In genomic region chr9:4740623-4741364, GRCh38 we compare ENCODE assay signal across 1 cellular context.
TF ChIP-seq lines count a peak whose summit lies in the region.

TSS of gene AK3 (minus strand) at chr9:4741202. CDS start at chr9:4741087, 115 bp downstream.

TF ChIP-seq in HepG2, 621 proteins besides CTCF, POLR2A, EP300 and RAD21 (continued from another document and continues in another):
- TF ChIP-seq ZNF362 (CRISPR knock-in tag; IDR thresholded peaks at IDR 0.05; ENCODE audit: borderline replicate concordance) (peak; percentile 29; the same call in 1 of the 2 replicates), KLF13 (CRISPR knock-in tag; IDR thresholded peaks at IDR 0.05) (peak; percentile 63; the same call in 1 of the 2 replicates), ZNF205 (CRISPR knock-in tag; IDR thresholded peaks at IDR 0.05) (peak; percentile 79), ZFX (CRISPR knock-in tag; IDR thresholded peaks at IDR 0.05; ENCODE audit: low read depth) (peak; percentile 98), EED (CRISPR knock-in tag; IDR thresholded peaks at IDR 0.05) (no peak; the same call in 1 of the 2 replicates), AGO1 (IDR thresholded peaks at IDR 0.05; ENCODE audit: low read depth, low read length, poor library complexity, severe bottlenecking) (no peak), ZNF609 (CRISPR knock-in tag; IDR thresholded peaks at IDR 0.05; ENCODE audit: borderline replicate concordance) (peak; percentile 44; the same call in 1 of the 2 replicates), HOXA5 (CRISPR knock-in tag; IDR thresholded peaks at IDR 0.05) (no peak), NFIC (IDR thresholded peaks at IDR 0.05; ENCODE audit: low read length) (no peak), ZNF740 (CRISPR knock-in tag; IDR thresholded peaks at IDR 0.05) (no peak; the same call in 1 of the 2 replicates), GLMP (CRISPR knock-in tag; IDR thresholded peaks at IDR 0.05; ENCODE audit: borderline replicate concordance) (no peak), KDM5B (CRISPR knock-in tag; IDR thresholded peaks at IDR 0.05; ENCODE audit: borderline replicate concordance) (peak; percentile 86; the same call in 1 of the 2 replicates), ZNF558 (CRISPR knock-in tag; IDR thresholded peaks at IDR 0.05; ENCODE audit: borderline replicate concordance) (no peak), PHF8 (CRISPR knock-in tag; IDR thresholded peaks at IDR 0.05) (peak; percentile 95), ZNF282 (IDR thresholded peaks at IDR 0.05; ENCODE audit: partially characterized antibody) (no peak), PAF1 (CRISPR knock-in tag; IDR thresholded peaks at IDR 0.05) (no peak), ZBTB7B (CRISPR knock-in tag; IDR thresholded peaks at IDR 0.05) (peak; percentile 93), GATAD2A (CRISPR knock-in tag; IDR thresholded peaks at IDR 0.05) (0 out of 2 replicates have a peak, but pooled peaks have one; percentile 36), DNMT3B (CRISPR knock-in tag; conservative IDR thresholded peaks at IDR 0.05) (no peak), LCORL (IDR thresholded peaks at IDR 0.05) (peak; percentile 39; the same call in 1 of the 2 replicates), LCORL (CRISPR knock-in tag; IDR thresholded peaks at IDR 0.05) (0 out of 2 replicates have a peak, but pooled peaks have one; percentile 9), ZNF543 (CRISPR knock-in tag; IDR thresholded peaks at IDR 0.05) (no peak; the same call in none of the 2 replicates), NRL (CRISPR knock-in tag; IDR thresholded peaks at IDR 0.05; ENCODE audit: borderline replicate concordance) (peak; percentile 44; the same call in 1 of the 2 replicates), MXD4 (CRISPR knock-in tag; IDR thresholded peaks at IDR 0.05) (peak; percentile 92), ZFP82 (CRISPR knock-in tag; IDR thresholded peaks at IDR 0.05; ENCODE audit: borderline replicate concordance) (no peak), KDM4B (CRISPR knock-in tag; IDR thresholded peaks at IDR 0.05) (0 out of 2 replicates have a peak, but pooled peaks have one; percentile 46), TFDP1 (CRISPR knock-in tag; IDR thresholded peaks at IDR 0.05; ENCODE audit: borderline replicate concordance) (peak; percentile 88), RBM39 (IDR thresholded peaks at IDR 0.05; ENCODE audit: low read depth, low read length, poor library complexity, severe bottlenecking) (peak; percentile 96), PPARG (CRISPR knock-in tag; conservative IDR thresholded peaks at IDR 0.05) (no peak; the same call in none of the 2 replicates), ZNF644 (CRISPR knock-in tag; IDR thresholded peaks at IDR 0.05; ENCODE audit: low read depth) (no peak), ZBTB26 (CRISPR knock-in tag; IDR thresholded peaks at IDR 0.05; ENCODE audit: borderline replicate concordance) (peak; percentile 20; the same call in 1 of the 2 replicates), SIN3A (IDR thresholded peaks at IDR 0.05; ENCODE audit: borderline replicate concordance, low read depth, low read length) (peak; percentile 76; the same call in 1 of the 2 replicates), ZNF850 (CRISPR knock-in tag; conservative IDR thresholded peaks at IDR 0.05) (0 out of 2 replicates have a peak, but pooled peaks have one; percentile 44), MAFF (IDR thresholded peaks at IDR 0.05; ENCODE audit: low read depth, low read length) (no peak), U2AF2 (IDR thresholded peaks at IDR 0.05; ENCODE audit: low read depth, low read length) (no peak), ZKSCAN1 (IDR thresholded peaks at IDR 0.05; ENCODE audit: low read length) (no peak), ZFP62 (CRISPR knock-in tag; IDR thresholded peaks at IDR 0.05) (no peak), ZNF597 (CRISPR knock-in tag; IDR thresholded peaks at IDR 0.05) (no peak), MIXL1 (CRISPR knock-in tag; IDR thresholded peaks at IDR 0.05) (no peak; the same call in 1 of the 2 replicates), PATZ1 (CRISPR knock-in tag; IDR thresholded peaks at IDR 0.05) (peak; percentile 82), THRA (CRISPR knock-in tag; IDR thresholded peaks at IDR 0.05; ENCODE audit: borderline replicate concordance) (0 out of 2 replicates have a peak, but pooled peaks have one; percentile 32), SUZ12 (IDR thresholded peaks at IDR 0.05; ENCODE audit: low read depth, low read length) (no peak), PRPF4 (IDR thresholded peaks at IDR 0.05; ENCODE audit: low read depth, low read length, poor library complexity, severe bottlenecking) (no peak), CENPX (CRISPR knock-in tag; IDR thresholded peaks at IDR 0.05) (no peak), TBX2 (CRISPR knock-in tag; IDR thresholded peaks at IDR 0.05; ENCODE audit: borderline replicate concordance) (peak; percentile 89), ZNF3 (CRISPR knock-in tag; IDR thresholded peaks at IDR 0.05) (peak; percentile 25; the same call in 1 of the 2 replicates), ZNF550 (CRISPR knock-in tag; IDR thresholded peaks at IDR 0.05; ENCODE audit: borderline replicate concordance) (peak; percentile 79; the same call in 1 of the 2 replicates), ZNF691 (CRISPR knock-in tag; IDR thresholded peaks at IDR 0.05; ENCODE audit: borderline replicate concordance, low read depth) (peak; percentile 73; the same call in 1 of the 2 replicates), ZNF83 (CRISPR knock-in tag; IDR thresholded peaks at IDR 0.05; ENCODE audit: borderline replicate concordance) (peak; percentile 61; the same call in 1 of the 2 replicates)
